Comparison of ENCODE assay signal across 1 cellular context in the genomic region with DNA sequence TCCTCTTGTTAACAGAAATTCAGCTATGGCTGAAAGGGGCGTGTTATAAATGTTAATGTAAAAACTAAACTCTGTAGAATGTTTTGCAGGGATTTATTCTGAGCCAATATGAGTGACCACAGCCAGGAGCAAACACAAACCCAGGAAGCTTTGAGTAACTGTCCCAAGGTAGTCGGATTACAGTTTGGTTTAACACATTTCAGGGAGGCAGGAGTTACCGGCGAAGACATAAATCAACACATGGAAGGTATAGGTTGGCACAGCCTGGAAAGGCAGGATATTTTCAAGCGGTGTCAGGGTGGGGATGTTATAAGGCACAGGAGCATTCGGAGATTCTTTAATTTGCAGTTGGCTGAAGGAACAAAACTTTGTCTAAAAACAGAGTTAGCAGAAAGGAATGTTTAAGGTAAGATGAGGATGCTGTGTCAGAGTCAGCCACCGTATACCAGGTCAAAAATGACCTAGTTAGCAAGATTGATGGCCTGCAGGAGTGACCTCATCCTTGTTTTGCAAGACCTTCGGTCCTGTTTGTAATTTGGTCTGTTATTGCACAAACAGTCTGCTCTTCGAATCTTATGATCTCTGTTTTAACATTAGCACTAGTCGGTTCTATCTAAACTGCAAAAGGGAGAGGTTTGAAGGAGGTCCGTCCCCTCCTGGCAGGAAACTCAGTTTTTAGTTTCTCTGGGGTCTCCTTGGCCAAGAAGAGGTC.
TF ChIP-seq lines count a peak whose summit lies in the region.

No MANE protein-coding gene starts in this region.

TF ChIP-seq in HepG2, 621 proteins besides CTCF, POLR2A, EP300 and RAD21 (continued from another document):
- TF ChIP-seq, protein P1, sequence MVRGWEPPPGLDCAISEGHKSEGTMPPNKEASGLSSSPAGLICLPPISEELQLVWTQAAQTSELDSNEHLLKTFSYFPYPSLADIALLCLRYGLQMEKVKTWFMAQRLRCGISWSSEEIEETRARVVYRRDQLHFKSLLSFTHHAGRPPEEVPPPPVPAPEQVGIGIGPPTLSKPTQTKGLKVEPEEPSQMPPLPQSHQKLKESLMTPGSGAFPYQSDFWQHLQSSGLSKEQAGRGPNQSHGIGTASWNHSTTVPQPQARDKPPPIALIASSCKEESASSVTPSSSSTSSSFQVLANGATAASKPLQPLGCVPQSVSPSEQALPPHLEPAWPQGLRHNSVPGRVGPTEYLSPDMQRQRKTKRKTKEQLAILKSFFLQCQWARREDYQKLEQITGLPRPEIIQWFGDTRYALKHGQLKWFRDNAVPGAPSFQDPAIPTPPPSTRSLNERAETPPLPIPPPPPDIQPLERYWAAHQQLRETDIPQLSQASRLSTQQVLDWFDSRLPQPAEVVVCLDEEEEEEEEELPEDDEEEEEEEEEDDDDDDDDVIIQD (CRISPR knock-in tag; IDR thresholded peaks at IDR 0.05; ENCODE audit: low read depth): peak; percentile 27; the same call in 1 of the 2 replicates
- 0 out of 2 replicates have a peak, but pooled peaks have one; percentile 19 for TF ChIP-seq RXRB (CRISPR knock-in tag; IDR thresholded peaks at IDR 0.05; ENCODE audit: borderline replicate concordance)
- TF ChIP-seq, protein P2, sequence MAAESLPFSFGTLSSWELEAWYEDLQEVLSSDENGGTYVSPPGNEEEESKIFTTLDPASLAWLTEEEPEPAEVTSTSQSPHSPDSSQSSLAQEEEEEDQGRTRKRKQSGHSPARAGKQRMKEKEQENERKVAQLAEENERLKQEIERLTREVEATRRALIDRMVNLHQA (CRISPR knock-in tag; IDR thresholded peaks at IDR 0.05): no peak
